Comparison of ENCODE assay signal across 9 cellular contexts in genomic region chr9:20570756-20571155, GRCh38. TPM values are rescaled to one million over a fixed set of nuclear protein-coding genes. Genes with fewer than 3 reads are reported as not detected.
DNase-seq lines count a peak whose midpoint lies in the region; ATAC-seq and TF ChIP-seq lines count a peak whose summit lies in the region.
"Had no signal": no experiment of that assay in that cellular context is flagged by ENCODE, and none has a peak within 500 bp of the region (broad histone marks: within the 10 kb centered on the region; RNA-seq: fewer than 3 reads in every experiment).

No MANE protein-coding gene starts in this region.

- H4K20me1 ChIP-seq in mammary epithelial cell (ENCODE audit: insufficient read depth, low read length), result no peaks in the 10 kb centered on the region
- peaks cover 43% of the 10 kb centered on the region for H4K20me1 ChIP-seq in smooth muscle cell (ENCODE audit: low read depth)

- no peaks in the 10 kb centered on the region for H3F3A ChIP-seq in smooth muscle cell (ENCODE audit: low read depth)

- intact Hi-C loops in mammary epithelial cell (cut with micrococcal nuclease), result no loop called here

- H3K36me3 ChIP-seq in mammary epithelial cell (ENCODE audit: insufficient read depth, low read length) (no peaks in the 10 kb centered on the region), smooth muscle cell (ENCODE audit: low read depth) (no peaks in the 10 kb centered on the region)

- H3K9me3 ChIP-seq in mammary epithelial cell (replicated peaks; ENCODE audit: insufficient read depth, low read length) (no peaks in the 10 kb centered on the region), smooth muscle cell (replicated peaks; ENCODE audit: low read depth) (peaks cover 6% of the 10 kb centered on the region)

- no peak overlapping the region for H3K4me3 Mint-ChIP-seq in activated CD8-positive, alpha-beta memory T cell treated with anti-CD3 and anti-CD28 coated beads, Interleukin-2, amount 10 ng/mL, durations not matched to agents 7 days and 5 days

- no peak overlapping the region for H3K27ac ChIP-seq in mammary epithelial cell (ENCODE audit: insufficient read depth, low read depth, low read length)
- H3K27ac ChIP-seq in smooth muscle cell (ENCODE audit: low read depth), result peak overlapping the region; percentile 88

- H3K36me3 Mint-ChIP-seq in activated CD8-positive, alpha-beta memory T cell treated with anti-CD3 and anti-CD28 coated beads, Interleukin-2, amount 10 ng/mL, durations not matched to agents 7 days and 5 days, result peaks cover 18% of the 10 kb centered on the region

- peaks cover 2% of the 10 kb centered on the region for H3K9me3 Mint-ChIP-seq in activated CD8-positive, alpha-beta memory T cell treated with anti-CD3 and anti-CD28 coated beads, Interleukin-2, amount 10 ng/mL, durations not matched to agents 7 days and 5 days (ENCODE audit: low read depth)

- H3K27me3 ChIP-seq in mammary epithelial cell (ENCODE audit: insufficient read depth, low read length) (peaks cover 2% of the 10 kb centered on the region), smooth muscle cell (ENCODE audit: low read depth) (no peaks in the 10 kb centered on the region)

- dilution Hi-C loops in mammary epithelial cell (cut with HindIII; ENCODE audit: low sequenced_read_pairs), result no loop called here

- ATAC-seq in activated CD8-positive, alpha-beta memory T cell treated with anti-CD3 and anti-CD28 coated beads, Interleukin-2, amount 10 ng/mL, durations not matched to agents 7 days and 5 days, result peak; percentile 71
- peak; percentile 58 for ATAC-seq in HG03135 (IDR thresholded peaks at IDR 0.05; ENCODE audit: unreplicated experiment)

- 83% methylated on average over 1 of the region's 1 CpG for WGBS in mammary epithelial cell (ENCODE audit: low coverage, missing lambda C conversion rate)
- WGBS in smooth muscle cell (ENCODE audit: low lambda C conversion rate), result 29% methylated on average over 1 of the region's 1 CpG

- in situ Hi-C loops in mammary epithelial cell (cut with MboI; ENCODE audit: low sequenced_read_pairs in 2 of 2) (no loop called here), GM13977 (cut with MboI; ENCODE audit: low pct_unique_long_range_greater_than_20kb, low sequenced_read_pairs, unreplicated experiment) (no loop called here)

- H3K4me1 ChIP-seq in mammary epithelial cell (ENCODE audit: insufficient read depth, low read length) (no peaks in the 10 kb centered on the region), smooth muscle cell (ENCODE audit: low read depth) (no peaks in the 10 kb centered on the region)

- H3K4me1 Mint-ChIP-seq in activated CD8-positive, alpha-beta memory T cell treated with anti-CD3 and anti-CD28 coated beads, Interleukin-2, amount 10 ng/mL, durations not matched to agents 7 days and 5 days, result peaks cover 48% of the 10 kb centered on the region

- CTCF ChIA-PET in activated CD8-positive, alpha-beta memory T cell treated with anti-CD3 and anti-CD28 coated beads, Interleukin-2, amount 10 ng/mL, durations not matched to agents 7 days and 5 days (lab: Charles Lee), result no interaction called here
- CTCF ChIA-PET in mammary epithelial cell (lab: Charles Lee; ENCODE audit: low non-redundant PET), result no interaction called here

- no peak overlapping the region for H3K27ac Mint-ChIP-seq in activated CD8-positive, alpha-beta memory T cell treated with anti-CD3 and anti-CD28 coated beads, Interleukin-2, amount 10 ng/mL, durations not matched to agents 7 days and 5 days

- H3K79me2 ChIP-seq in mammary epithelial cell (ENCODE audit: insufficient read depth, low read length) (no peaks in the 10 kb centered on the region), smooth muscle cell (ENCODE audit: low read depth) (peaks cover 96% of the 10 kb centered on the region)

- TF ChIP-seq CTCF in mammary epithelial cell (conservative IDR thresholded peaks at IDR 0.05 in 1 of 2, IDR thresholded peaks at IDR 0.05 in 1 of 2; ENCODE audit: extremely low read depth in 1 of 2, insufficient read depth in 1 of 2, low read depth in 1 of 2, low read length in 2 of 2) (no peak), smooth muscle cell (IDR thresholded peaks at IDR 0.05; ENCODE audit: borderline replicate concordance, insufficient read depth, poor library complexity, severe bottlenecking) (no peak), GM13977 (IDR thresholded peaks at IDR 0.05; ENCODE audit: extremely low read depth, insufficient read depth, missing control alignments) (no peak)

- no peak overlapping the region for H3K4me3 ChIP-seq in mammary epithelial cell (replicated peaks in 1 of 3; ENCODE audit: insufficient read depth in 1 of 3, low read depth in 2 of 3, low read length in 3 of 3)
- peak overlapping the region; percentile 3 for H3K4me3 ChIP-seq in smooth muscle cell

- no peak for DNase-seq in activated CD8-positive, alpha-beta memory T cell treated with anti-CD3 and anti-CD28 coated beads, Interleukin-2, amount 10 ng/mL, durations not matched to agents 7 days and 5 days
- no peak for DNase-seq in activated CD8-positive, alpha-beta memory T cell treated with anti-CD3 and anti-CD28 coated beads for 24 hours
- peak; percentile 28 for DNase-seq in mammary epithelial cell
- no peak for DNase-seq in smooth muscle cell (lab: John Stamatoyannopoulos, UW; ENCODE audit: unreplicated experiment)
- DNase-seq in NCI-H345 (lab: John Stamatoyannopoulos, UW), result no peak
- DNase-seq in GM13977 (ENCODE audit: low spot score), result no peak
- no peak for DNase-seq in DMS153 (lab: John Stamatoyannopoulos, UW)
- DNase-seq: aorta had no signal

- no peak overlapping the region for H2AFZ ChIP-seq in mammary epithelial cell (ENCODE audit: low read depth, low read length)
- H2AFZ ChIP-seq in smooth muscle cell (ENCODE audit: low read depth), result no peak overlapping the region

- no peak overlapping the region for H3K9ac ChIP-seq in mammary epithelial cell (ENCODE audit: insufficient read depth, low read length)
- H3K9ac ChIP-seq in smooth muscle cell (ENCODE audit: low read depth), result peak overlapping the region; percentile 77

- no peaks in the 10 kb centered on the region for H3K27me3 Mint-ChIP-seq in activated CD8-positive, alpha-beta memory T cell treated with anti-CD3 and anti-CD28 coated beads, Interleukin-2, amount 10 ng/mL, durations not matched to agents 7 days and 5 days

- H3K4me2 ChIP-seq in mammary epithelial cell (ENCODE audit: insufficient read depth, low read depth, low read length), result no peak overlapping the region
- peak overlapping the region; percentile 67 for H3K4me2 ChIP-seq in smooth muscle cell

- BruUV-seq in mammary epithelial cell (replicated peaks; lab: Mats Ljungman, UMichigan), result no TSS peak

RNA-seq across cellular contexts. Expression of gene MLLT3, which starts 51.5 kb away (rescaled TPM):
- total RNA-seq in activated CD8-positive, alpha-beta memory T cell treated with anti-CD3 and anti-CD28 coated beads, Interleukin-2, amount 10 ng/mL, durations not matched to agents 7 days and 5 days, result 10 to 100 TPM; 55.9 to 56.4 TPM
- 10 to 100 TPM in 1 of 2 donors, 1 to 10 TPM in 1; 8.8 to 11.7 TPM for total RNA-seq in mammary epithelial cell
- polyA plus RNA-seq in mammary epithelial cell, result 5.5 TPM
- polyA minus RNA-seq in mammary epithelial cell, result 1.8 TPM
- 29.9 and 32.8 TPM in 2 replicates for total RNA-seq in smooth muscle cell
- 16.3 and 21.9 TPM in 2 replicates for polyA plus RNA-seq in smooth muscle cell
